In the genomic region with DNA sequence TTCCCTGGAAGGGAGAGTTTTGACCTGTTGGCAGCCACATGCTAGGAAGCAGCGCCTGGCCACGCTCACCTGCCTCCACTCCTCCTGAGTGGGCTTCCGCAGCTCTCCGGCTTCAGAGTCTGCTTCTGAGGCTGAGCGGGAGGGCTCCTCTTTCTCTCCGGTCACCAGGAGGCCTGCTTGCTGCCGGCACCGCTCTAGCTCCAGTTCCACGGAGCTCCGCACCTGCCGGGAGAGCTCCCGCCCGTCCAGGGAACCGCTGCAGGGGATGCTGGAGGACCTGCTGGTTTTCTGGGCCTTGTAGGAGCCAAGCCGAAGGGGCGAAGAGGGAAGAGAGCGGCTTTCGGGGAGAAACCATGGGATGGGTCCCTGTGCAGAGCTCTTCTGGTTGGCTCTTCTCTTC, we compare ENCODE assay signal across 9 cellular contexts. TPM values are rescaled to one million over a fixed set of nuclear protein-coding genes. Genes with fewer than 3 reads are reported as not detected.
"Had no signal": no experiment of that assay in that cellular context is flagged by ENCODE, and none has a peak within 500 bp of the region (broad histone marks: within the 10 kb centered on the region; RNA-seq: fewer than 3 reads in every experiment).

No MANE protein-coding gene starts in this region.

- H3K27ac Mint-ChIP-seq: H9, IgD-negative memory B cell had no signal

- H3K4me3 Mint-ChIP-seq: H9, IgD-negative memory B cell had no signal

- ATAC-seq: HepG2 had no signal

- DNase-seq: GOT3, H9, HCEC 1CT, KG1 had no signal

- H3K27ac ChIP-seq: HL-60 had no signal

- H3K9me3 Mint-ChIP-seq: H9 had no signal

- H3K4me1 Mint-ChIP-seq: IgD-negative memory B cell had no signal

- H3K36me3 Mint-ChIP-seq: IgD-negative memory B cell had no signal

RNA-seq across cellular contexts. Expression of gene PPEF2, which starts 26.0 kb away (rescaled TPM):
- total RNA-seq: H4, H9, HepG2, HT1080 had no signal
- polyA plus RNA-seq: IgD-negative memory B cell had no signal
